22 cellular contexts compared by ENCODE assay signal in the genomic region with DNA sequence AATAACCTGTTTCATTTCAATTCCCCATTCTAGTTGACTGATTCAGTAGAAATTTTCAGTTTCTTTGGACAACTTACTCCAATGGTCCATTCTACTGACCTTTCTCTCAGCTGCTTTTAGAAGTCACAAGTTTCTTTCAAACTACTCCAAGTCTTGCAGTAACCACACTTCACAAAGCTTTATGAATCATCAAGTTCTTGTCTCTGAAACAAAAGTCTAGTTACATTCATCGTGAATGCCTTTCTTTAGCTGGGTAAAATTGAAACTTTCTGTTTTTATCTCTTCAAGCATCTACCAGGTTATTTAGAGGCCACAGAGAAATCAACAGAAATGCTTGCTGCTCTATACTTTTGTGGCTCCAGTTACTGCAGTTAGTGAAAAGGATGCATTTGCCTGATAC.
A peak's percentile ranks its signal among the peaks of the same experiment; 100 is the strongest.
DNase-seq lines count a peak whose midpoint lies in the region; ATAC-seq, FAIRE-seq and TF ChIP-seq lines count a peak whose summit lies in the region.
"Had no signal": no experiment of that assay in that cellular context is flagged by ENCODE, and none has a peak within 500 bp of the region (broad histone marks: within the 10 kb centered on the region; RNA-seq: fewer than 3 reads in every experiment).

No MANE protein-coding gene starts in this region.

- WGBS in mesenchymal stem cell = 100% methylated on average over 1 of the region's 1 CpG
- WGBS in pancreas, 2 donors = 58 to 78% methylated on average over 1 of the region's 1 CpG

- no peak overlapping the region for H2BK120ac ChIP-seq in mesenchymal stem cell (ENCODE audit: low read depth, low read length)

- no peaks in the 10 kb centered on the region for H3K79me1 ChIP-seq in mesenchymal stem cell (replicated peaks; ENCODE audit: low read length, poor library complexity, severe bottlenecking)

- no peak overlapping the region for H3K18ac ChIP-seq in mesenchymal stem cell (ENCODE audit: low read depth in 1 of 2, low read length in 2 of 2)

- ATAC-seq in GM18499 (IDR thresholded peaks at IDR 0.05; ENCODE audit: insufficient read depth, unreplicated experiment) (peak; percentile 88), HG02884 (IDR thresholded peaks at IDR 0.05; ENCODE audit: unreplicated experiment) (peak; percentile 69), HG03439 (IDR thresholded peaks at IDR 0.05; ENCODE audit: unreplicated experiment) (no peak), pancreas (no peak)
- ATAC-seq: activated naive CD8-positive, alpha-beta T cell treated with anti-CD3 and anti-CD28 coated beads, Interleukin-2, amount 50 U/mL, for 24 hours; gastrocnemius medialis; GM23338; left ventricle myocardium superior; stimulated activated memory B cell treated with anti-CD40 and anti-IgM and Interleukin-4, amounts not matched to agents 10 μg/mL and 1 μg/mL and 100 μg/mL, for 72 hours had no signal

- no peak overlapping the region for H4K8ac ChIP-seq in mesenchymal stem cell (ENCODE audit: low read length)

- no peak for FAIRE-seq in pancreas (lab: Jason Lieb, UNC)
- FAIRE-seq: D721Med, endometrium had no signal

- TF ChIP-seq CTCF in pancreas (IDR thresholded peaks at IDR 0.05) = no peak

- H3K23ac ChIP-seq in mesenchymal stem cell (ENCODE audit: low read length in 2 of 2) = no peak overlapping the region

- H2BK12ac ChIP-seq in mesenchymal stem cell (ENCODE audit: low read length in 2 of 2) = no peak overlapping the region

- H3K4me2 ChIP-seq in mesenchymal stem cell (ENCODE audit: low read length, poor library complexity, severe bottlenecking) = no peak overlapping the region
- H3K4me2 ChIP-seq: GM23338 had no signal

- H3K9me3 ChIP-seq in adipocyte (ENCODE audit: control insufficient read depth, low read length) (no peaks in the 10 kb centered on the region), mesenchymal stem cell (ENCODE audit: control insufficient read depth, low read length) (no peaks in the 10 kb centered on the region), pancreas (no peaks in the 10 kb centered on the region)
- H3K9me3 ChIP-seq: gastrocnemius medialis, ovary, Peyer's patch, transverse colon had no signal

- H3K4me1 ChIP-seq in adipocyte (ENCODE audit: control insufficient read depth, insufficient read depth, low read length) (peaks cover 3% of the 10 kb centered on the region), mesenchymal stem cell (ENCODE audit: control insufficient read depth, insufficient read depth, low read depth, low read length) (no peaks in the 10 kb centered on the region), pancreas (no peaks in the 10 kb centered on the region)
- H3K4me1 ChIP-seq: gastrocnemius medialis, Peyer's patch, transverse colon had no signal

- H2BK15ac ChIP-seq in mesenchymal stem cell (ENCODE audit: low read depth, poor library complexity, severe bottlenecking) = no peak overlapping the region

- H2BK5ac ChIP-seq in mesenchymal stem cell (ENCODE audit: low read depth, low read length, poor library complexity, severe bottlenecking) = no peak overlapping the region

- H3K27ac ChIP-seq in mesenchymal stem cell (ENCODE audit: low read length, poor library complexity, severe bottlenecking) = no peak overlapping the region
- no peak overlapping the region for H3K27ac ChIP-seq in pancreas
- H3K27ac ChIP-seq: gastrocnemius medialis, ovary, Peyer's patch, skin epidermis, transverse colon had no signal

- no peak overlapping the region for H3K14ac ChIP-seq in mesenchymal stem cell (ENCODE audit: low read length in 2 of 2)

- intact Hi-C loops in pancreas (cut with DNase I) = no loop called here

- DNase-seq in adipocyte (ENCODE audit: low read depth) (peak; percentile 75), mesenchymal stem cell (peak; percentile 36), T1000 (lab: John Stamatoyannopoulos, UW) (no peak), NCI-H2107 treated with DMSO at 0.1 percent for 48 hours (lab: John Stamatoyannopoulos, UW; ENCODE audit: unreplicated experiment) (no peak), pancreas (no peak)
- DNase-seq: activated CD4-positive, alpha-beta memory T cell treated with anti-CD3 and anti-CD28 coated beads for 36 hours; activated naive CD8-positive, alpha-beta T cell treated with anti-CD3 and anti-CD28 coated beads, Interleukin-2, amount 50 U/mL, for 24 hours; activated T-cell treated with anti-CD3 and anti-CD28 coated beads, Interleukin-2, amount 50 U/mL, for 48 hours; gastrocnemius medialis; left ventricle myocardium superior; NCI-H748 treated with DMSO at 0.1 percent for 48 hours; ovary; Peyer's patch; transverse colon had no signal

- H2AFZ ChIP-seq in mesenchymal stem cell (ENCODE audit: low read depth, low read length) = no peak overlapping the region
- H2AFZ ChIP-seq: GM23338 had no signal

- H2AK5ac ChIP-seq in mesenchymal stem cell (ENCODE audit: low read length, severe bottlenecking) = no peak overlapping the region

- H4K91ac ChIP-seq in mesenchymal stem cell (ENCODE audit: low read length) = no peak overlapping the region

- H3K4me3 ChIP-seq in adipocyte (ENCODE audit: low read length) = no peak overlapping the region
- H3K4me3 ChIP-seq in mesenchymal stem cell (ENCODE audit: insufficient read depth in 1 of 2, low read depth in 1 of 2, low read length in 2 of 2) = no peak overlapping the region
- H3K4me3 ChIP-seq in pancreas = no peak overlapping the region
- H3K4me3 ChIP-seq: gastrocnemius medialis, GM23338, ovary, Peyer's patch, skin epidermis, transverse colon had no signal

- H3K27me3 ChIP-seq in adipocyte (replicated peaks; ENCODE audit: control insufficient read depth, insufficient read depth, low read length) = no peaks in the 10 kb centered on the region
- H3K27me3 ChIP-seq in mesenchymal stem cell (ENCODE audit: control insufficient read depth in 1 of 2, insufficient read depth in 1 of 2, low read length in 2 of 2) = no peaks in the 10 kb centered on the region
- no peaks in the 10 kb centered on the region for H3K27me3 ChIP-seq in pancreas
- H3K27me3 ChIP-seq: gastrocnemius medialis, ovary, Peyer's patch, transverse colon had no signal

- no peaks in the 10 kb centered on the region for H3K36me3 ChIP-seq in adipocyte (ENCODE audit: control insufficient read depth, insufficient read depth, low read length, severe bottlenecking)
- no peaks in the 10 kb centered on the region for H3K36me3 ChIP-seq in mesenchymal stem cell (ENCODE audit: control insufficient read depth in 1 of 2, insufficient read depth in 2 of 2, low read depth in 1 of 2, low read length in 2 of 2)
- H3K36me3 ChIP-seq in pancreas = no peaks in the 10 kb centered on the region
- H3K36me3 ChIP-seq: gastrocnemius medialis, ovary, Peyer's patch, transverse colon had no signal

- H3K9ac ChIP-seq in adipocyte (ENCODE audit: low read length) = no peak overlapping the region
- H3K9ac ChIP-seq in mesenchymal stem cell (ENCODE audit: low read length) = peak overlapping the region; percentile 24

- H3K4ac ChIP-seq in mesenchymal stem cell (ENCODE audit: low read depth in 1 of 2, low read length in 2 of 2) = no peak overlapping the region

Comparison
In these comparisons a context has a peak if more than half of its experiments do, and no peak if none do; other contexts are left out.
1. ATAC-seq: peak in GM18499 (single experiment) and HG02884 (single experiment); none in HG03439 (single experiment) and pancreas (0 of 4).
2. DNase-seq: peak in adipocyte (single experiment) and mesenchymal stem cell (single experiment); none in T1000 (single experiment), NCI-H2107 treated with DMSO at 0.1 percent for 48 hours (single experiment) and pancreas (0 of 6).